9 cellular contexts compared by ENCODE assay signal in genomic region chr6:2658788-2659187, GRCh38.
DNase-seq lines count a peak whose midpoint lies in the region; ATAC-seq, FAIRE-seq and TF ChIP-seq lines count a peak whose summit lies in the region.
"Had no signal": no experiment of that assay in that cellular context is flagged by ENCODE, and none has a peak within 500 bp of the region (broad histone marks: within the 10 kb centered on the region; RNA-seq: fewer than 3 reads in every experiment).

No MANE protein-coding gene starts in this region.

- no peak overlapping the region for H3K4me3 ChIP-seq in bronchial epithelial cell (ENCODE audit: low read depth, low read length)
- H3K4me3 ChIP-seq: uterus had no signal

- DNase-seq in GM10248 (ENCODE audit: extremely low spot score): peak; percentile 54
- peak; percentile 97 for DNase-seq in bronchial epithelial cell (ENCODE audit: low read depth)
- DNase-seq in midbrain (lab: John Stamatoyannopoulos, UW): no peak
- no peak for DNase-seq in stimulated activated CD4-positive, alpha-beta T cell treated with anti-CD3 and anti-CD28 coated beads, Interleukin-12 subunit alpha, Interleukin-12 subunit beta, amount 100 ng/mL, for 4 hours
- DNase-seq in GOT3 (lab: John Stamatoyannopoulos, UW): no peak
- DNase-seq in pons (ENCODE audit: low spot score): no peak
- DNase-seq: uterus had no signal

- TF ChIP-seq CTCF in GM10248 (IDR thresholded peaks at IDR 0.05; ENCODE audit: control extremely low read depth, extremely low read depth, low read depth, missing control alignments) (no peak), bronchial epithelial cell (IDR thresholded peaks at IDR 0.05; ENCODE audit: insufficient read depth, low read length, severe bottlenecking) (no peak)

- no peaks in the 10 kb centered on the region for H3K27me3 ChIP-seq in bronchial epithelial cell (ENCODE audit: control insufficient read depth, insufficient read depth, low read length)
- H3K27me3 ChIP-seq: uterus had no signal

- H3K36me3 ChIP-seq in bronchial epithelial cell (ENCODE audit: control insufficient read depth, insufficient read depth, low read length): no peaks in the 10 kb centered on the region
- H3K36me3 ChIP-seq: uterus had no signal

- peak; percentile 91 for ATAC-seq in GM21447 (IDR thresholded peaks at IDR 0.05; ENCODE audit: unreplicated experiment)
- peak; percentile 79 for ATAC-seq in HG03439 (IDR thresholded peaks at IDR 0.05; ENCODE audit: unreplicated experiment)

- POLR2A ChIA-PET in GM10248 (lab: Yijun Ruan, JAX): no interaction called here

- CTCF ChIA-PET in GM10248 (lab: Yijun Ruan, JAX): interaction anchor here (0.9 to 1.9 kb wide), 2 partner anchors 12 to 26 kb away, joined by 3 to 7 read pairs; no protein-coding TSS in a partner anchor

- peak; percentile 97 for FAIRE-seq in bronchial epithelial cell (lab: Jason Lieb, UNC)

Comparison
In these comparisons a context has a peak if more than half of its experiments do, and no peak if none do; other contexts are left out.
1. DNase-seq: peak in GM10248 (single experiment) and bronchial epithelial cell (single experiment); none in midbrain (single experiment), stimulated activated CD4-positive, alpha-beta T cell treated with anti-CD3 and anti-CD28 coated beads, Interleukin-12 subunit alpha, Interleukin-12 subunit beta, amount 100 ng/mL, for 4 hours (single experiment), GOT3 (single experiment) and pons (single experiment).